In genomic region chr7:55641273-55641691, GRCh38 we compare ENCODE assay signal across 8 cellular contexts.
DNase-seq lines count a peak whose midpoint lies in the region; ATAC-seq, FAIRE-seq and TF ChIP-seq lines count a peak whose summit lies in the region.

No MANE protein-coding gene starts in this region.

- no peak overlapping the region for H3K4me3 ChIP-seq in AG04450 (ENCODE audit: low read depth, low read length)

- H3K36me3 Mint-ChIP-seq in brain, result no peaks in the 10 kb centered on the region

- no peaks in the 10 kb centered on the region for H3K4me1 Mint-ChIP-seq in brain

- peak; percentile 53 for DNase-seq in AG04450 (ENCODE audit: low read depth, low spot score)
- DNase-seq in GM12891 (ENCODE audit: insufficient read length, low spot score), result peak; percentile 20
- peak; percentile 46 for DNase-seq in MV-4-11 (lab: John Stamatoyannopoulos, UW)
- DNase-seq in RWPE1 (ENCODE audit: low spot score), result peak; percentile 65
- peak; percentile 74 for DNase-seq in iPS-NIHi7 (ENCODE audit: extremely low spot score)
- peak; percentile 13 for DNase-seq in stimulated activated CD4-positive, alpha-beta T cell treated with anti-CD3 and anti-CD28 coated beads, Interleukin-1b, Interleukin-23, amount 100 ng/mL, for 48 hours

- no peaks in the 10 kb centered on the region for H3K9me3 ChIP-seq in AG04450 (ENCODE audit: control insufficient read depth, insufficient read depth, low read length)

- H3K27ac Mint-ChIP-seq in brain, result peak overlapping the region in 2 of 5 experiments; percentile 1 to 17

- peak; percentile 79 for TF ChIP-seq CTCF in AG04450 (IDR thresholded peaks at IDR 0.05; ENCODE audit: low read depth, low read length)
- TF ChIP-seq CTCF in RWPE1 (conservative IDR thresholded peaks at IDR 0.05; ENCODE audit: low read depth), result peak; percentile 87
- peak; percentile 86 to 87 for TF ChIP-seq CTCF in brain (conservative IDR thresholded peaks at IDR 0.05)

- H3K27ac ChIP-seq in AG04450 (ENCODE audit: low read depth, low read length) (no peak overlapping the region), RWPE1 (no peak overlapping the region)

- TF ChIP-seq POLR2A in GM12891 (IDR thresholded peaks at IDR 0.05; ENCODE audit: low read depth, low read length), result no peak

- H3K27me3 ChIP-seq in AG04450 (ENCODE audit: control insufficient read depth, insufficient read depth, low read length), result no peaks in the 10 kb centered on the region

- CTCF ChIA-PET in AG04450 (lab: Charles Lee) (interaction anchor here (0.6 to 3.9 kb wide), 19 partner anchors 9 to 452 kb away, joined by 3 to 23 read pairs (median 5); partner anchors contain the start of genes NIPSNAP2 and PHKG1), RWPE1 (lab: Yijun Ruan, JAX) (interaction anchor here (0.5 to 2.0 kb wide), 13 partner anchors 13 to 1753 kb away, joined by 3 to 9 read pairs (median 3); no protein-coding TSS in a partner anchor)

- H3K27me3 Mint-ChIP-seq in brain, result peaks cover 5% of the 10 kb centered on the region

- ATAC-seq in HG02610 (IDR thresholded peaks at IDR 0.05; ENCODE audit: unreplicated experiment), result peak; percentile 85

- H3K4me3 Mint-ChIP-seq in brain, result peak overlapping the region in 1 of 5 experiments; percentile 12

- POLR2A ChIA-PET in AG04450 (lab: Yijun Ruan, JAX) (interaction anchor here (1.5 kb wide), 2 partner anchors 324 to 410 kb away, joined by 3 to 4 read pairs; partner anchors contain the start of genes CCT6A and PSPH), RWPE1 (lab: Yijun Ruan, JAX; ENCODE audit: low non-redundant PET) (no interaction called here)

- peak; percentile 98 for FAIRE-seq in GM12891 (lab: Jason Lieb, UNC)

- H3K9me3 Mint-ChIP-seq in brain, result peaks cover 3 to 18% (median 3%) of the 10 kb centered on the region in 5 experiments

TF ChIP-seq in GM12891, 5 proteins besides CTCF, POLR2A, EP300 and RAD21:
- no peak for TF ChIP-seq POLR2AphosphoS5 (IDR thresholded peaks at IDR 0.05; ENCODE audit: low read depth, low read length)
- TF ChIP-seq TAF1 (IDR thresholded peaks at IDR 0.05; ENCODE audit: low read depth, low read length), result no peak
- TF ChIP-seq SPI1 (IDR thresholded peaks at IDR 0.05; ENCODE audit: low read depth, low read length), result no peak
- no peak for TF ChIP-seq PAX5 (IDR thresholded peaks at IDR 0.05; ENCODE audit: insufficient read depth, low read length, severe bottlenecking)
- TF ChIP-seq POU2F2 (IDR thresholded peaks at IDR 0.05; ENCODE audit: low read depth, low read length), result no peak

Comparison
In these comparisons a context has a peak if more than half of its experiments do, and no peak if none do; other contexts are left out.
1. DNase-seq: peak in every context shown above with its lines; median percentile 74 in iPS-NIHi7; 65 in RWPE1; 53 in AG04450; 46 in MV-4-11; 20 in GM12891; 13 in stimulated activated CD4-positive, alpha-beta T cell treated with anti-CD3 and anti-CD28 coated beads, Interleukin-1b, Interleukin-23, amount 100 ng/mL, for 48 hours.